8 cellular contexts compared by ENCODE assay signal in the genomic region with DNA sequence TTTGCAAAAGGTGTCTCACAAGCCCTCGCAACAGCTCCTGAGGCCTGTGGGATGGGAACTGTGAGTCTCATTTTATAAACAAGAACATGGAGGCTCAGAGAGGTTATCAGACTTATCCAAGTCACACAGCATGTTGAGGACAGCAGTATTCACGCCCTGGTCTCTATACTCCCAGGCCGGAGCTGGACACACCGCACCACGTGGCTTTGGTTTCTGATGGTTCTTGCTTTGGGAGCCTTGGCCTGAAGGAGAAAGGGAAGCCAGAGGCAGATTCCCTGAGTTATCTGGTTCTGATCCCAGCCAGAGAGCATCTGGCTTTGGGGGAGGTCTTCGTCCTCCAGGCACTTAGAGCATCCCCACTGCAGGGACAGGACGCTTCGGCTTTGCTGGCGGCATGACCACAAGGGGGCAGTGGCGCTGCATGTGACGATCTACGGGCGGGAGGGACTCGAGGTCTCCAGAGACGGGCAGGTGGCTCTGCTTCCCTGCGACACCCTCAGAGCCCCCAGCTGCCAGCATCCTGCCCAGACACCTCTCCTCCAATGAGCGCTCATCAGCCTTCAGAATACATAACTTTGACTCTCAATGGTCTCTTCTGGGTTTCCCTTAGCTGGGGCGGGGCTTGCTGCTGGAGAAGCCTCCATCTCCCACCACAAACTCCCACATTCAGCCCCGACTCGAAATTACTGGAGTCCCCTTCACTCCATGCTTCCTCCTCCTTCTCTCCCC. TPM values are rescaled to one million over a fixed set of nuclear protein-coding genes. Genes with fewer than 3 reads are reported as not detected.
A peak's percentile ranks its signal among the peaks of the same experiment; 100 is the strongest.
DNase-seq lines count a peak whose midpoint lies in the region; ATAC-seq, FAIRE-seq and TF ChIP-seq lines count a peak whose summit lies in the region.

No MANE protein-coding gene starts in this region.

- DNase-seq in GM12891 (ENCODE audit: insufficient read length, low spot score) (peak; percentile 80), MG63 (peak; percentile 90), RWPE1 (ENCODE audit: low spot score) (peak; percentile 77), ovary (peak; percentile 68 to 86 (median 81)), tibial nerve (ENCODE audit: low spot score in 2 of 2) (peak; percentile 63 to 80), kidney glomerular epithelial cell (lab: John Stamatoyannopoulos, UW) (no peak)
- DNase-seq in activated effector memory CD4-positive, alpha-beta T cell treated with anti-CD3 and anti-CD28 coated beads, Interleukin-2, amount 50 U/mL, for 16 hours: peak; percentile 92

- no peak overlapping the region for H3K27ac ChIP-seq in RWPE1
- H3K27ac ChIP-seq in gastroesophageal sphincter: no peak overlapping the region
- H3K27ac ChIP-seq in ovary: no peak overlapping the region
- H3K27ac ChIP-seq in tibial nerve: no peak overlapping the region

- no peak for TF ChIP-seq EP300 in gastroesophageal sphincter (IDR thresholded peaks at IDR 0.05)
- no peak for TF ChIP-seq EP300 in ovary (IDR thresholded peaks at IDR 0.05)
- no peak for TF ChIP-seq EP300 in tibial nerve (IDR thresholded peaks at IDR 0.05)

- H3K27me3 ChIP-seq in MG63: no peaks in the 10 kb centered on the region
- peaks cover 25% of the 10 kb centered on the region for H3K27me3 ChIP-seq in gastroesophageal sphincter
- H3K27me3 ChIP-seq in ovary: no peaks in the 10 kb centered on the region
- H3K27me3 ChIP-seq in tibial nerve: no peaks in the 10 kb centered on the region

- FAIRE-seq in GM12891 (lab: Jason Lieb, UNC): peak; percentile 92

- POLR2A ChIA-PET in RWPE1 (lab: Yijun Ruan, JAX; ENCODE audit: low non-redundant PET): no interaction called here

- TF ChIP-seq POLR2A in GM12891 (IDR thresholded peaks at IDR 0.05; ENCODE audit: low read depth, low read length) (no peak), gastroesophageal sphincter (IDR thresholded peaks at IDR 0.05) (no peak), ovary (IDR thresholded peaks at IDR 0.05) (no peak), tibial nerve (IDR thresholded peaks at IDR 0.05) (no peak)

- H3K9me3 ChIP-seq in MG63 (no peaks in the 10 kb centered on the region), gastroesophageal sphincter (peaks cover 0 to 7% (median 0%) of the 10 kb centered on the region in 3 donors), ovary (no peaks in the 10 kb centered on the region), tibial nerve (peaks cover 0 to 5% (median 0%) of the 10 kb centered on the region in 4 donors)

- ATAC-seq in gastroesophageal sphincter: peak; percentile 49

- H3K4me3 ChIP-seq in MG63 (no peak overlapping the region), gastroesophageal sphincter (no peak overlapping the region), ovary (no peak overlapping the region), tibial nerve (no peak overlapping the region)

- peaks cover 0 to 4% (median 0%) of the 10 kb centered on the region in 3 donors for H3K4me1 ChIP-seq in gastroesophageal sphincter
- H3K4me1 ChIP-seq in ovary (ENCODE audit: insufficient read depth): no peaks in the 10 kb centered on the region
- peaks cover 0 to 26% (median 0%) of the 10 kb centered on the region in 4 donors for H3K4me1 ChIP-seq in tibial nerve

- CTCF ChIA-PET in RWPE1 (lab: Yijun Ruan, JAX): interaction anchor here (0.5 to 5.7 kb wide), 23 partner anchors 12 to 194 kb away, joined by 3 to 116 read pairs (median 4); a partner anchor contains a TSS

- TF ChIP-seq CTCF in RWPE1 (conservative IDR thresholded peaks at IDR 0.05; ENCODE audit: low read depth) (peak; percentile 86), gastroesophageal sphincter (IDR thresholded peaks at IDR 0.05) (peak; percentile 55 to 89 (median 68)), ovary (IDR thresholded peaks at IDR 0.05) (peak; percentile 59 to 90 (median 77)), tibial nerve (IDR thresholded peaks at IDR 0.05) (peak; percentile 86 to 96 (median 92))

- intact Hi-C loops in ovary (cut with DNase I): loop anchor here in 3 of 4 donors (2.0 to 5.0 kb wide), 3 partner anchors 136 to 141 kb away; no protein-coding TSS in a partner anchor

- 7 to 9% methylated on average over 3 to 5 of the region's 20 CpGs for whole genome bisulfite sequencing in gastroesophageal sphincter (ENCODE audit: low coverage in 1 of 2), 2 donors
- WGBS in ovary, 3 donors: 24 to 26% (median 26%) methylated on average over 20 of the region's 20 CpGs
- WGBS in tibial nerve, 2 donors: 35 to 48% methylated on average over 12 to 17 of the region's 20 CpGs

- H3K36me3 ChIP-seq in MG63 (no peaks in the 10 kb centered on the region), gastroesophageal sphincter (no peaks in the 10 kb centered on the region), ovary (no peaks in the 10 kb centered on the region), tibial nerve (peaks cover 0 to 4% (median 0%) of the 10 kb centered on the region in 3 donors)

TF ChIP-seq in GM12891, 5 proteins besides CTCF, POLR2A, EP300 and RAD21:
- TF ChIP-seq POU2F2 (IDR thresholded peaks at IDR 0.05; ENCODE audit: low read depth, low read length): no peak
- no peak for TF ChIP-seq TAF1 (IDR thresholded peaks at IDR 0.05; ENCODE audit: low read depth, low read length)
- TF ChIP-seq SPI1 (IDR thresholded peaks at IDR 0.05; ENCODE audit: low read depth, low read length): no peak
- no peak for TF ChIP-seq POLR2AphosphoS5 (IDR thresholded peaks at IDR 0.05; ENCODE audit: low read depth, low read length)
- TF ChIP-seq PAX5 (IDR thresholded peaks at IDR 0.05; ENCODE audit: insufficient read depth, low read length, severe bottlenecking): no peak

RNA-seq across cellular contexts. Expression of a gene that starts 51.4 kb away (rescaled TPM):
- 2.7 TPM for polyA plus RNA-seq in GM12891 (2012; ENCODE audit: low read depth, missing spikeins)
- 48.8 and 57.2 TPM in 2 replicates for total RNA-seq in MG63 (2014; rRNA removed; shearing (Covaris generic); ENCODE audit: low replicate concordance)
- 10 to 100 TPM; 16.4 to 23.2 (median 20.7) TPM for total RNA-seq in gastroesophageal sphincter
- total RNA-seq in ovary: 10 to 100 TPM; 11.7 to 17.7 (median 15.9) TPM
- polyA plus RNA-seq in ovary: 10 to 100 TPM; 11.4 to 14.1 TPM
- total RNA-seq in tibial nerve: 10 to 100 TPM; 12.3 to 29.1 (median 18.8) TPM
